Comparison of ENCODE assay signal across 17 cellular contexts in the genomic region with DNA sequence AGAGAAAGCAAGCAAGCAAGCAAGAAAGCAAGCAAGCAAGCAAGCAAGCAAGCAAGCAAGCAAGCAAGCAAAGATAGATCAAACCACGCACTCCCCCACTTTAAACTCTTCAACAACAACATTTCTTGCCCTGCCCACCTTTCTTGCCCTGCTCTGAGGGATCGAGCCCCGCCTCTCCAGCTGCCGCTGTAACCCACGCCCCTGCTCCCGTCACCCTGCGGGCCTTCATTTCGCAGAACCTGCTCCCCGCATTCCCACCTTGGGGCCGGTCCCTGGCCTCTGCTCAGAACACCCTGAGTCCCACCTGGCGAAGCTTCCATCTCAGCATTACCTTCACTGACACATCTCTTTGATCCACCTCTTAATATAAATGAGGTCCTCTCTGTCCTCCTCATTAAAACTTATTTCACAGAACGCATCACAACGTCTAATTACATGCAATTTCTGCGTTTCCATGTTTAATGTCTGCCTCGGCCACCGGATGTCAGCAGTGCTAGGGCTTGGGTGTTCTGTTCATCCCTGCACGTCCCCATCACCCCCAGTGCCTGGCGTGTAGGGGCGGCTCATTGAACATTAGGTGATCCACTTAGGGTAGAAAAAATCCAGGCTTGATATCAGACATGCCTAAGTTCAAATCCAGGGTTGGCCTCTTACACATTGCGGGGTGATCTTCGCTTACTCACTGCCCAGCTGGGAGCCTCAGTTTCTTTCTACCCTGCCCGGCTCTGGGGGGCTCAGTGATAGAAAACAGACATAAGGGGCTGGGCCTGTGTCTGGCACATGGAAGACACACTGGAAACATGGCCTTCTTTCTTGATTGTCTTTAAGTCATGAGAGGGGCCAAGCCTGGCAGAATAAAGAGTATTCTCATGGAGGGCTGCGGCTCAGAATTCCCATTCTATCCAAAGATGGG.
DNase-seq lines count a peak whose midpoint lies in the region; ATAC-seq and TF ChIP-seq lines count a peak whose summit lies in the region.
"Had no signal": no experiment of that assay in that cellular context is flagged by ENCODE, and none has a peak within 500 bp of the region (broad histone marks: within the 10 kb centered on the region; RNA-seq: fewer than 3 reads in every experiment).

No MANE protein-coding gene starts in this region.

- H3K27me3 ChIP-seq in right cardiac atrium (ENCODE audit: control insufficient read depth, insufficient read depth) = no peaks in the 10 kb centered on the region
- H3K27me3 ChIP-seq in WERI-Rb-1 (ENCODE audit: insufficient read depth, low read depth, severe bottlenecking) = no peaks in the 10 kb centered on the region
- H3K27me3 ChIP-seq: breast epithelium, thyroid gland had no signal

- 91% methylated on average over 23 of the region's 23 CpGs for WGBS in right cardiac atrium

- no peak overlapping the region for H3K4me3 ChIP-seq in right cardiac atrium (ENCODE audit: low read length)
- no peak overlapping the region for H3K4me3 ChIP-seq in WERI-Rb-1 (ENCODE audit: low read depth, low read length)
- H3K4me3 ChIP-seq: breast epithelium, thyroid gland had no signal

- H3K27ac ChIP-seq in right cardiac atrium (ENCODE audit: low read length) = no peak overlapping the region
- H3K27ac ChIP-seq in WERI-Rb-1 = peak overlapping the region; percentile 63
- H3K27ac ChIP-seq: breast epithelium, RWPE1, thyroid gland had no signal

- no peaks in the 10 kb centered on the region for H3K4me1 ChIP-seq in right cardiac atrium (ENCODE audit: control insufficient read depth, insufficient read depth, low read length)
- H3K4me1 ChIP-seq: breast epithelium had no signal

- no peaks in the 10 kb centered on the region; the same call in 1 of the 2 replicates for H3K36me3 ChIP-seq in WERI-Rb-1
- H3K36me3 ChIP-seq: breast epithelium, thyroid gland had no signal

- TF ChIP-seq CTCF in WERI-Rb-1 (IDR thresholded peaks at IDR 0.05; ENCODE audit: low read depth, low read length) = peak; percentile 60

- intact Hi-C loops in cardiac septum (cut with DNase I) (no loop called here), right cardiac atrium (cut with DNase I) (loop anchor here in 1 of 4 donors (10.0 kb wide), 1 partner anchor 64 kb away; no protein-coding TSS in a partner anchor)

- H3K9me3 ChIP-seq in right cardiac atrium (ENCODE audit: control insufficient read depth, low read length) (no peaks in the 10 kb centered on the region), WERI-Rb-1 (ENCODE audit: severe bottlenecking) (no peaks in the 10 kb centered on the region)
- H3K9me3 ChIP-seq: breast epithelium, thyroid gland had no signal

- DNase-seq in cardiac septum (ENCODE audit: low spot score) (peak; percentile 62), right cardiac atrium (no peak), WERI-Rb-1 (peak; percentile 77), islet precursor cell (peak; percentile 46), NCI-H1694 treated with DMSO at 0.1 percent for 48 hours (lab: John Stamatoyannopoulos, UW) (no peak), DMS79 (lab: John Stamatoyannopoulos, UW) (no peak), NOMO-1 treated with DMSO at 0.1 percent for 48 hours (lab: John Stamatoyannopoulos, UW; ENCODE audit: unreplicated experiment) (no peak)
- DNase-seq: activated CD4-positive, alpha-beta T cell treated with anti-CD3 and anti-CD28 coated beads, Interleukin-2, amount 50 U/mL, for 1 hour; activated gamma-delta T cell treated with Interleukin-2 at 50 U/mL for 16 hours; AML-193; glutamatergic neuron; KBM-7; NCI-H1436 treated with DMSO at 0.1 percent for 48 hours; thyroid gland had no signal

- ATAC-seq in right cardiac atrium = no peak
- no peak for ATAC-seq in GM19351 (IDR thresholded peaks at IDR 0.05; ENCODE audit: unreplicated experiment)

Comparison
In these comparisons a context has a peak if more than half of its experiments do, and no peak if none do; other contexts are left out.
1. DNase-seq: peak in cardiac septum (single experiment), WERI-Rb-1 (single experiment) and islet precursor cell (single experiment); none in right cardiac atrium (0 of 3), NCI-H1694 treated with DMSO at 0.1 percent for 48 hours (single experiment), DMS79 (single experiment) and NOMO-1 treated with DMSO at 0.1 percent for 48 hours (single experiment).